Comparison of ENCODE assay signal across 8 cellular contexts in the genomic region with DNA sequence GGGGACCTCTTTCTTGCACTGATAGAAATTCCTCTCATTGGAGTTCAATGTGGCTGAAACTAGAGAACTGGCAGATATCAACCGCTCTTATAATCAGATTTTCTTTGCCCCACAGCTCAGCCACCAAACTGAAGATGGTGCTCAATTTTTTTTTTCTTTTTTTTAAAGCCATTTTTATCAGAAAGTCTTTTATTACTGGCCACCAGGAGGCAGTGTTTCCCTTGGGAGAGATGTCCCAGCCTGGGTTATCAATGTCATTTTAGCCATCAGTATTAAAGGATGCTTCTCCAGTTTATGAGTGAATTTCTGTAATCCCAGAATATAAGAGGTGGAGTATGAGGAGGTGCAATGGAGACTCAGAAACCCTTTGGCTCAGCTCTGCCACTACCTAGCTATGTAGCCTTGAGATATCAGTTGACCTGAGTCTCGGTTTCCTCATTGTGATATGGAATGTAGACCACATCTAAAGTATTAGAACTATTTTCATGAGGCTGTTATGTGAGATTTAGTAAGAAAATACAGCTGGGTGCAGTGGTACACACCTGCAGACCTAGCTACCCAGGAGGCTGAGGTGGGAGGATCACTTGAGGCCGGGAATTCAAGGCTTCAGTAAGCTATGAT. TPM values are rescaled to one million over a fixed set of nuclear protein-coding genes. Genes with fewer than 3 reads are reported as not detected.
DNase-seq lines count a peak whose midpoint lies in the region; ATAC-seq and TF ChIP-seq lines count a peak whose summit lies in the region.

No MANE protein-coding gene starts in this region.

- 44 to 79% methylated on average over 1 to 3 of the region's 3 CpGs for WGBS in transverse colon (ENCODE audit: low coverage in 1 of 2), 2 donors

- in situ Hi-C loops in transverse colon (cut with MboI; ENCODE audit: low pct_ligation_motif_present in 1 of 4, low pct_unique_long_range_greater_than_20kb in 1 of 4, low sequenced_read_pairs in 3 of 4) = loop anchor here in 3 of 4 donors (5.0 to 25.0 kb wide), 3 partner anchors 60 to 252 kb away; partner anchors contain the start of genes ITLN2 (in 3 of the 3), KLHDC9 (in 1 of the 3) and NECTIN4 (in 1 of the 3)

- CTCF ChIA-PET in activated naive CD4-positive, alpha-beta T cell treated with anti-CD3 and anti-CD28 coated beads for 36 hours (lab: Charles Lee) = interaction anchor here (0.6 to 6.8 kb wide), 47 partner anchors 8 to 856 kb away, joined by 3 to 229 read pairs (median 5); partner anchors contain the start of genes CD244, ITLN1, ITLN2 and KLHDC9

- no peaks in the 10 kb centered on the region for H3K36me3 ChIP-seq in transverse colon

- H3K4me1 ChIP-seq in transverse colon = peaks cover 0 to 16% (median 3%) of the 10 kb centered on the region in 4 donors

- no peak for ATAC-seq in GM21786 (IDR thresholded peaks at IDR 0.05; ENCODE audit: unreplicated experiment)
- no peak for ATAC-seq in GM19452 (IDR thresholded peaks at IDR 0.05; ENCODE audit: unreplicated experiment)

- H3K27ac ChIP-seq in transverse colon = no peak overlapping the region

- no peaks in the 10 kb centered on the region for H3K9me3 Mint-ChIP-seq in activated naive CD4-positive, alpha-beta T cell treated with anti-CD3 and anti-CD28 coated beads for 36 hours

- TF ChIP-seq EP300 in transverse colon (IDR thresholded peaks at IDR 0.05; ENCODE audit: low read depth) = no peak

- H3K4me1 Mint-ChIP-seq in activated naive CD4-positive, alpha-beta T cell treated with anti-CD3 and anti-CD28 coated beads for 36 hours (ENCODE audit: low read depth) = peaks cover 57% of the 10 kb centered on the region

- intact Hi-C loops in activated naive CD4-positive, alpha-beta T cell treated with anti-CD3 and anti-CD28 coated beads for 36 hours (cut with micrococcal nuclease) = loop anchor here (1.0 to 10.0 kb wide), 5 partner anchors 42 to 300 kb away; partner anchors contain the start of gene DEDD
- intact Hi-C loops in transverse colon (cut with DNase I; ENCODE audit: low total_unique reads) = loop anchor here (10.0 kb wide), 1 partner anchor 120 kb away; the partner anchor contains the start of gene ITLN2

- peak overlapping the region; percentile 47 for H3K27ac Mint-ChIP-seq in activated naive CD4-positive, alpha-beta T cell treated with anti-CD3 and anti-CD28 coated beads for 36 hours

- H3K27me3 Mint-ChIP-seq in activated naive CD4-positive, alpha-beta T cell treated with anti-CD3 and anti-CD28 coated beads for 36 hours (ENCODE audit: low read depth) = no peaks in the 10 kb centered on the region

- H3K4me3 ChIP-seq in AG10803 (ENCODE audit: low read length) (no peak overlapping the region), GM12865 (ENCODE audit: low read depth, low read length) (no peak overlapping the region), transverse colon (no peak overlapping the region)

- H3K4me3 Mint-ChIP-seq in activated naive CD4-positive, alpha-beta T cell treated with anti-CD3 and anti-CD28 coated beads for 36 hours = no peak overlapping the region

- no peaks in the 10 kb centered on the region for H3K27me3 ChIP-seq in transverse colon

- TF ChIP-seq POLR2A in transverse colon (IDR thresholded peaks at IDR 0.05) = no peak

- DNase-seq in AG10803 (ENCODE audit: low read depth) (peak; percentile 43), GM12865 (ENCODE audit: low read depth) (peak; percentile 75), NCI-H69 (lab: John Stamatoyannopoulos, UW) (peak; percentile 24), islet precursor cell (peak; percentile 41), transverse colon (peak; percentile 28)
- peak; percentile 71 for DNase-seq in activated naive CD4-positive, alpha-beta T cell treated with anti-CD3 and anti-CD28 coated beads for 36 hours

- H3K9me3 ChIP-seq in transverse colon = no peaks in the 10 kb centered on the region

- peak; percentile 70 for TF ChIP-seq CTCF in AG10803 (conservative IDR thresholded peaks at IDR 0.05; ENCODE audit: low read length)
- peak; percentile 65 for TF ChIP-seq CTCF in GM12865 (IDR thresholded peaks at IDR 0.05; ENCODE audit: insufficient read depth, low read depth, low read length, missing control alignments)
- peak; percentile 52 to 78 (median 62) for TF ChIP-seq CTCF in transverse colon (IDR thresholded peaks at IDR 0.05)

- no peaks in the 10 kb centered on the region for H3K36me3 Mint-ChIP-seq in activated naive CD4-positive, alpha-beta T cell treated with anti-CD3 and anti-CD28 coated beads for 36 hours (ENCODE audit: low read depth)

RNA-seq across cellular contexts. Expression of gene CD244, which starts 27.6 kb away (rescaled TPM):
- under 1 TPM in 1 of 2 experiments, not detected in 1; 0.15 TPM for total RNA-seq in activated naive CD4-positive, alpha-beta T cell treated with anti-CD3 and anti-CD28 coated beads for 36 hours
- total RNA-seq in transverse colon = under 1 TPM in 2 of 4 donors, not detected in 2; 0.48 to 0.55 TPM

RNA-seq across cellular contexts. Expression of gene LY9, which starts 39.1 kb away (rescaled TPM):
- total RNA-seq in activated naive CD4-positive, alpha-beta T cell treated with anti-CD3 and anti-CD28 coated beads for 36 hours = 10 to 100 TPM; 19.5 to 19.6 TPM
- total RNA-seq in transverse colon = 1 to 10 TPM in 3 of 4 donors, under 1 TPM in 1; 0.40 to 9.4 (median 1.8) TPM

RNA-seq across cellular contexts. Expression of gene ITLN1, which starts 49.9 kb away (rescaled TPM):
- total RNA-seq in activated naive CD4-positive, alpha-beta T cell treated with anti-CD3 and anti-CD28 coated beads for 36 hours = not detected
- total RNA-seq in transverse colon = 100 to 1,000 TPM in 1 of 4 donors, 10 to 100 TPM in 1, 1 to 10 TPM in 1, not detected in 1; 9.5 to 256 (median 46.2) TPM

Comparison
In these comparisons a context has a peak if more than half of its experiments do, and no peak if none do; other contexts are left out.
1. DNase-seq: peak in every context shown above with its lines; median percentile 75 in GM12865; 71 in activated naive CD4-positive, alpha-beta T cell treated with anti-CD3 and anti-CD28 coated beads for 36 hours; 43 in AG10803; 41 in islet precursor cell; 28 in transverse colon; 24 in NCI-H69.